Comparison of ENCODE assay signal across 10 cellular contexts in the genomic region with DNA sequence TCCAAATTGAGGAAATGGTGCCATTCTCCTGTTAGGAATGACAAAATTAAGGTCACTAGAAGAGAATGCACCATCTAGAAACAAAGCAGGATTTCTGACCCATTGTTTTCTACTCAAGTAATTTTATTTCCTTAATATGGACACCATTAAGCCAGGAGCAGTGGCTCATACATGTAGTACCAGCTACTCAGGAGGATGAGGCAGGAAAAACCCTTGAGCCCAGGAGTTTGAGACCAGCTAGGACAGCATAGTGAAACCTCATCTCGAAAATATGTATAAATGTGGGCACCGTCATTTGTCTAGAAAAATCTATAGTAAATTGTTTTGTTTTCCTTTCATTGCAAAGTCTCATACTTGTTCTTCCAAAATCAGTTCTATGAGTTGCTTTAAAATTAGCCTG. TPM values are rescaled to one million over a fixed set of nuclear protein-coding genes. Genes with fewer than 3 reads are reported as not detected.
A peak's percentile ranks its signal among the peaks of the same experiment; 100 is the strongest.
DNase-seq lines count a peak whose midpoint lies in the region; ATAC-seq, FAIRE-seq and TF ChIP-seq lines count a peak whose summit lies in the region.
"Had no signal": no experiment of that assay in that cellular context is flagged by ENCODE, and none has a peak within 500 bp of the region (broad histone marks: within the 10 kb centered on the region; RNA-seq: fewer than 3 reads in every experiment).

No MANE protein-coding gene starts in this region.

- H3K9me1 ChIP-seq in K562 (ENCODE audit: control insufficient read depth, insufficient read depth, low read length) = no peaks in the 10 kb centered on the region

- peak; percentile 60 for FAIRE-seq in K562 (lab: Jason Lieb, UNC)

- H3K23ac ChIP-seq in trophoblast cell (ENCODE audit: low read length) = no peak overlapping the region

- H3K36me3 ChIP-seq in CD4-positive, CD25-positive, alpha-beta regulatory T cell (ENCODE audit: control insufficient read depth, insufficient read depth, low read length) = no peaks in the 10 kb centered on the region
- H3K36me3 ChIP-seq in K562 (ENCODE audit: control insufficient read depth, insufficient read depth, low read length) (no peaks in the 10 kb centered on the region), trophoblast cell (ENCODE audit: control insufficient read depth in 1 of 2, insufficient read depth in 2 of 2, low read length in 2 of 2) (no peaks in the 10 kb centered on the region)

- ATAC-seq in CD4-positive, CD25-positive, alpha-beta regulatory T cell (ENCODE audit: low read depth in 2 of 2) = no peak
- ATAC-seq in GM21786 (IDR thresholded peaks at IDR 0.05; ENCODE audit: unreplicated experiment) = peak; percentile 1
- peak; percentile 31; the same call in 1 of the 3 replicates for ATAC-seq in K562

- no peak overlapping the region for H4K91ac ChIP-seq in trophoblast cell (ENCODE audit: low read depth, low read length)

- no peaks in the 10 kb centered on the region for H3K79me1 ChIP-seq in trophoblast cell (ENCODE audit: low read length)

- H3K4me2 ChIP-seq in K562 (ENCODE audit: insufficient read depth, low read length) = no peak overlapping the region
- H3K4me2 ChIP-seq in trophoblast cell (ENCODE audit: low read length) = no peak overlapping the region

- H3K27me3 ChIP-seq in CD4-positive, CD25-positive, alpha-beta regulatory T cell (ENCODE audit: control insufficient read depth, insufficient read depth, low read length) = no peaks in the 10 kb centered on the region
- H3K27me3 ChIP-seq in K562 (ENCODE audit: control insufficient read depth in 2 of 2, insufficient read depth in 2 of 2, low read length in 2 of 2) (no peaks in the 10 kb centered on the region), trophoblast cell (ENCODE audit: insufficient read depth, low read length) (no peaks in the 10 kb centered on the region)

- H3K4me1 Mint-ChIP-seq in CD4-positive, CD25-positive, alpha-beta regulatory T cell = peaks cover 12 to 21% (median 17%) of the 10 kb centered on the region in 4 donors

- H2AK5ac ChIP-seq in trophoblast cell (ENCODE audit: low read length) = no peak overlapping the region

- no peak overlapping the region for H4K12ac ChIP-seq in trophoblast cell (ENCODE audit: low read depth, low read length)

- peak overlapping the region; percentile 78 to 91 (median 88) for H3K4me3 Mint-ChIP-seq in CD4-positive, CD25-positive, alpha-beta regulatory T cell

- H3K27ac Mint-ChIP-seq in CD4-positive, CD25-positive, alpha-beta regulatory T cell = peak overlapping the region; percentile 80 to 94 (median 94)

- intact Hi-C loops in K562 (cut with micrococcal nuclease) = no loop called here
- intact Hi-C loops in posterior vena cava (cut with DNase I) = no loop called here

- peaks cover 17% of the 10 kb centered on the region for H3K4me1 ChIP-seq in CD4-positive, CD25-positive, alpha-beta regulatory T cell (ENCODE audit: control insufficient read depth, insufficient read depth, low read length, poor library complexity, severe bottlenecking)
- no peaks in the 10 kb centered on the region; a peak in 1 of 5 replicates for H3K4me1 ChIP-seq in K562 (replicated peaks in 1 of 2; ENCODE audit: control insufficient read depth in 2 of 2, insufficient read depth in 2 of 2, low read length in 2 of 2)
- H3K4me1 ChIP-seq in trophoblast cell (ENCODE audit: control insufficient read depth in 1 of 2, insufficient read depth in 2 of 2, low read length in 2 of 2) = no peaks in the 10 kb centered on the region

- no peak for TF ChIP-seq CTCF in K562 (IDR thresholded peaks at IDR 0.05 in 2 of 3, conservative IDR thresholded peaks at IDR 0.05 in 1 of 3; ENCODE audit: insufficient read depth in 2 of 3, low read depth in 1 of 3, low read length in 3 of 3)
- TF ChIP-seq CTCF in foreskin fibroblast (IDR thresholded peaks at IDR 0.05; ENCODE audit: low read depth, low read length) = no peak

- no peak overlapping the region for H3K4ac ChIP-seq in trophoblast cell (ENCODE audit: low read depth, low read length)

- no peak overlapping the region for H2BK120ac ChIP-seq in trophoblast cell (ENCODE audit: insufficient read depth, low read length, poor library complexity)

- H3K4me3 ChIP-seq in CD4-positive, CD25-positive, alpha-beta regulatory T cell (ENCODE audit: low read depth, low read length) = peak overlapping the region; percentile 84
- no peak overlapping the region for H3K4me3 ChIP-seq in K562
- no peak overlapping the region for H3K4me3 ChIP-seq in trophoblast cell (ENCODE audit: low read depth, low read length)
- H3K4me3 ChIP-seq in foreskin fibroblast (ENCODE audit: low read depth in 1 of 2, low read length in 2 of 2) = peak overlapping the region in 1 of 2 donors; percentile 46

- H3K18ac ChIP-seq in trophoblast cell (ENCODE audit: low read length) = no peak overlapping the region

- H2BK12ac ChIP-seq in trophoblast cell (ENCODE audit: low read length) = no peak overlapping the region

- H3K79me2 ChIP-seq in K562 (ENCODE audit: control insufficient read depth, insufficient read depth, low read length) = no peaks in the 10 kb centered on the region
- no peaks in the 10 kb centered on the region for H3K79me2 ChIP-seq in trophoblast cell (ENCODE audit: control insufficient read depth, insufficient read depth, low read length, poor library complexity)

- H4K8ac ChIP-seq in trophoblast cell (ENCODE audit: low read depth, low read length) = no peak overlapping the region

- in situ Hi-C loops in K562 (cut with MboI) = no loop called here

- H3K27me3 Mint-ChIP-seq in CD4-positive, CD25-positive, alpha-beta regulatory T cell = no peaks in the 10 kb centered on the region

- TF ChIP-seq POLR2A in K562 (conservative IDR thresholded peaks at IDR 0.05) = no peak

- BruUV-seq in K562 (replicated peaks; lab: Mats Ljungman, UMichigan) = no TSS peak

- 30% methylated on average over 2 of the region's 2 CpGs for WGBS in K562 (ENCODE audit: insufficient coverage, low coverage, missing lambda C conversion rate)
- no CpG with 5 or more reads among the region's 2 CpGs for WGBS in trophoblast cell (ENCODE audit: extremely low coverage, insufficient coverage, insufficient read length)

- no peaks in the 10 kb centered on the region for H3K9me3 ChIP-seq in CD4-positive, CD25-positive, alpha-beta regulatory T cell (ENCODE audit: control insufficient read depth in 2 of 2, low read length in 2 of 2)
- H3K9me3 ChIP-seq in K562 (replicated peaks; ENCODE audit: control insufficient read depth, insufficient read depth, low read depth, low read length) (no peaks in the 10 kb centered on the region), trophoblast cell (ENCODE audit: insufficient read depth, low read depth, low read length) (no peaks in the 10 kb centered on the region)

- POLR2A ChIA-PET in K562 (lab: Yijun Ruan, JAX) = no interaction called here

- H3K9me3 Mint-ChIP-seq in CD4-positive, CD25-positive, alpha-beta regulatory T cell = no peaks in the 10 kb centered on the region

- H2BK5ac ChIP-seq in trophoblast cell (ENCODE audit: low read depth, low read length, poor library complexity) = no peak overlapping the region

- H4K20me1 ChIP-seq in K562 (replicated peaks; ENCODE audit: control insufficient read depth, insufficient read depth, low read length) = no peaks in the 10 kb centered on the region

- TF ChIP-seq EP300 in K562 (IDR thresholded peaks at IDR 0.05; ENCODE audit: low read length) = no peak

- TF ChIP-seq RAD21 in K562 (CRISPR knock-in tag; conservative IDR thresholded peaks at IDR 0.05 in 1 of 2, IDR thresholded peaks at IDR 0.05 in 1 of 2) = no peak

- H3K9ac ChIP-seq in K562 (ENCODE audit: insufficient read depth in 1 of 2, low read depth in 2 of 2, low read length in 2 of 2) (no peak overlapping the region; a peak in 1 of 4 replicates), trophoblast cell (ENCODE audit: low read length) (no peak overlapping the region)

- CTCF ChIA-PET in K562 (lab: Yijun Ruan, JAX; ENCODE audit: low intra/inter-chr PET ratio) = no interaction called here

- H2AFZ ChIP-seq in K562 (ENCODE audit: low read depth, low read length) (peak overlapping the region; percentile 68; the same call in 1 of the 2 replicates), trophoblast cell (ENCODE audit: insufficient read depth, low read length, poor library complexity) (no peak overlapping the region)

- peak overlapping the region; percentile 61 for H3K27ac ChIP-seq in CD4-positive, CD25-positive, alpha-beta regulatory T cell (ENCODE audit: insufficient read depth, low read length, poor library complexity, severe bottlenecking)
- H3K27ac ChIP-seq in K562 (ENCODE audit: extremely low read depth, low read depth, low read length) (no peak overlapping the region), trophoblast cell (ENCODE audit: low read depth, low read length) (no peak overlapping the region)

- no peak for DNase-seq in CD4-positive, CD25-positive, alpha-beta regulatory T cell
- DNase-seq in K562 (ENCODE audit: extremely low read depth in 1 of 4, low spot score in 3 of 4) = no peak
- peak; percentile 67 to 90 for DNase-seq in trophoblast cell
- no peak for DNase-seq in posterior vena cava (ENCODE audit: low spot score)
- no peak for DNase-seq in foreskin fibroblast
- no peak for DNase-seq in RKO (ENCODE audit: low spot score)
- DNase-seq in effector CD8-positive, alpha-beta T cell (lab: John Stamatoyannopoulos, UW) = no peak
- DNase-seq: dermis blood vessel endothelial cell, DMS153 had no signal

- H3K14ac ChIP-seq in trophoblast cell (ENCODE audit: low read length) = no peak overlapping the region

- no peaks in the 10 kb centered on the region for H3K36me3 Mint-ChIP-seq in CD4-positive, CD25-positive, alpha-beta regulatory T cell

RNA-seq across cellular contexts. Expression of gene AP1G1, which starts 9.1 kb away (rescaled TPM):
- 190 TPM for total RNA-seq in CD4-positive, CD25-positive, alpha-beta regulatory T cell
- 10 to 100 TPM; 11.7 to 13.9 (median 12.8) TPM for polyA plus RNA-seq in CD4-positive, CD25-positive, alpha-beta regulatory T cell
- total RNA-seq in K562 (2011; cell fraction: chromatin; rRNA removed; ENCODE audit: low replicate concordance) = 152 and 292 TPM in 2 replicates
- 75.7 and 87.1 TPM in 2 replicates for total RNA-seq in K562 (2011; cell fraction: nucleolus; rRNA removed)
- 130 and 158 TPM in 2 replicates for total RNA-seq in K562 (2011; cell fraction: nucleoplasm; rRNA removed)
- total RNA-seq in K562 (2014; rRNA removed) (38.2 and 39.4 TPM in 2 replicates), K562 (2014; rRNA removed; fragmentation: Illumina TruSeq; extraction: Trizol) (42.0 and 48.3 TPM in 2 replicates), K562 (2015; rRNA removed; fragmentation: Illumina TruSeq; extraction: Trizol) (42.1 and 43.4 TPM in 2 replicates), K562 (2021) (50.3 and 59.2 TPM in 2 replicates), posterior vena cava (10 to 100 TPM; 61.8 to 67.3 TPM)
- polyA plus RNA-seq in K562 (2011; rRNA removed) (56.9 and 61.2 TPM in 2 replicates), K562 (2014; fragmentation: Illumina TruSeq; extraction: Trizol) (42.8 and 45.7 TPM in 2 replicates), K562 (2014; fragmentation: Nextera tagmentation; extraction: Ambion mirVana) (10 to 100 TPM in 1 of 2 experiments, 1 to 10 TPM in 1; 7.0 to 13.6 TPM), K562 (2014; rRNA removed) (25.4 and 26.8 TPM in 2 replicates)
- 36.4 and 49.0 TPM in 2 replicates for polyA plus RNA-seq in K562 (2011; cell fraction: cytosol; rRNA removed)
- polyA plus RNA-seq in K562 (2011; cell fraction: nucleus; rRNA removed) = 90.8 and 97.3 TPM in 2 replicates
- polyA plus RNA-seq in K562 (2012) = 25.9 and 32.6 TPM in 2 replicates
- 113 and 122 TPM in 2 replicates for polyA minus RNA-seq in K562 (2011; rRNA and poly(A)+ RNA removed)
- polyA minus RNA-seq in K562 (2011; cell fraction: cytosol; rRNA and poly(A)+ RNA removed) = 54.2 and 67.3 TPM in 2 replicates
- polyA minus RNA-seq in K562 (2011; cell fraction: nucleus; rRNA and poly(A)+ RNA removed) = 63.5 and 108 TPM in 2 replicates
- polyA plus RNA-seq in trophoblast cell (2013) = 65.1 and 66.3 TPM in 2 replicates

RNA-seq across cellular contexts. Expression of gene ATXN1L, which starts 28.1 kb away (rescaled TPM):
- 46.8 TPM for total RNA-seq in CD4-positive, CD25-positive, alpha-beta regulatory T cell
- polyA plus RNA-seq in CD4-positive, CD25-positive, alpha-beta regulatory T cell = 10 to 100 TPM in 2 of 4 donors, 1 to 10 TPM in 2; 7.7 to 14.0 (median 10.3) TPM
- total RNA-seq in K562 (2011; cell fraction: chromatin; rRNA removed; ENCODE audit: low replicate concordance) = 29.1 and 29.4 TPM in 2 replicates
- total RNA-seq in K562 (2011; cell fraction: nucleolus; rRNA removed) = 18.2 and 22.7 TPM in 2 replicates
- 24.7 and 32.0 TPM in 2 replicates for total RNA-seq in K562 (2011; cell fraction: nucleoplasm; rRNA removed)
- 5.4 and 5.7 TPM in 2 replicates for total RNA-seq in K562 (2014; rRNA removed)
- 8.2 and 9.1 TPM in 2 replicates for total RNA-seq in K562 (2014; rRNA removed; fragmentation: Illumina TruSeq; extraction: Trizol)
- 8.9 and 9.3 TPM in 2 replicates for total RNA-seq in K562 (2015; rRNA removed; fragmentation: Illumina TruSeq; extraction: Trizol)
- 10.9 and 11.3 TPM in 2 replicates for total RNA-seq in K562 (2021)
- polyA plus RNA-seq in K562 (2011; rRNA removed) = 10.2 and 10.5 TPM in 2 replicates
- 7.4 and 10.1 TPM in 2 replicates for polyA plus RNA-seq in K562 (2011; cell fraction: cytosol; rRNA removed)
- polyA plus RNA-seq in K562 (2011; cell fraction: nucleus; rRNA removed) = 20.8 and 21.1 TPM in 2 replicates
- 6.4 and 8.2 TPM in 2 replicates for polyA plus RNA-seq in K562 (2012)
- 9.0 and 9.7 TPM in 2 replicates for polyA plus RNA-seq in K562 (2014; fragmentation: Illumina TruSeq; extraction: Trizol)
- polyA plus RNA-seq in K562 (2014; fragmentation: Nextera tagmentation; extraction: Ambion mirVana) = 1 to 10 TPM; 1.4 to 2.4 TPM
- 8.3 and 10.6 TPM in 2 replicates for polyA plus RNA-seq in K562 (2014; rRNA removed)
- 12.6 and 13.2 TPM in 2 replicates for polyA minus RNA-seq in K562 (2011; rRNA and poly(A)+ RNA removed)
- 4.0 and 4.6 TPM in 2 replicates for polyA minus RNA-seq in K562 (2011; cell fraction: cytosol; rRNA and poly(A)+ RNA removed)
- 10.5 and 13.4 TPM in 2 replicates for polyA minus RNA-seq in K562 (2011; cell fraction: nucleus; rRNA and poly(A)+ RNA removed)
- polyA plus RNA-seq in trophoblast cell (2013) = 12.1 and 12.2 TPM in 2 replicates
- 10 to 100 TPM; 26.5 to 26.9 TPM for total RNA-seq in posterior vena cava

Comparison
In these comparisons a context has a peak if more than half of its experiments do, and no peak if none do; other contexts are left out.
1. ATAC-seq: peak in GM21786 (single experiment) and K562 (single experiment); none in CD4-positive, CD25-positive, alpha-beta regulatory T cell (0 of 2).
2. DNase-seq: peak in trophoblast cell (2 of 2); none in CD4-positive, CD25-positive, alpha-beta regulatory T cell (0 of 3), K562 (0 of 4), posterior vena cava (single experiment), foreskin fibroblast (0 of 2), RKO (single experiment) and effector CD8-positive, alpha-beta T cell (single experiment).